9 cellular contexts compared by ENCODE assay signal in genomic region chr5:16615737-16616535, GRCh38. TPM values are rescaled to one million over a fixed set of nuclear protein-coding genes. Genes with fewer than 3 reads are reported as not detected.
DNase-seq lines count a peak whose midpoint lies in the region; ATAC-seq and TF ChIP-seq lines count a peak whose summit lies in the region.
"Had no signal": no experiment of that assay in that cellular context is flagged by ENCODE, and none has a peak within 500 bp of the region (broad histone marks: within the 10 kb centered on the region; RNA-seq: fewer than 3 reads in every experiment).

No MANE protein-coding gene starts in this region.

- no peaks in the 10 kb centered on the region for H3K36me3 ChIP-seq in mucosa of descending colon (ENCODE audit: low read depth)

- H3K27ac ChIP-seq in cingulate gyrus (ENCODE audit: low read depth, low read length) = peak overlapping the region; percentile 86
- H3K27ac ChIP-seq: epithelial cell of prostate had no signal

- no peaks in the 10 kb centered on the region for H3K9me3 ChIP-seq in mucosa of descending colon

- peak; percentile 6 for DNase-seq in activated gamma-delta T cell treated with Interleukin-2 at 50 U/mL for 16 hours
- no peak for DNase-seq in activated gamma-delta T cell (lab: John Stamatoyannopoulos, UW)
- DNase-seq in NCI-H748 (lab: John Stamatoyannopoulos, UW; ENCODE audit: unreplicated experiment) = peak; percentile 88
- DNase-seq in mucosa of descending colon = peak in 1 of 3 donors; percentile 21
- no peak for DNase-seq in NOMO-1 treated with dmso at 0.1 percent for 144 hours (lab: John Stamatoyannopoulos, UW; ENCODE audit: unreplicated experiment)
- DNase-seq in SIG-M5 (lab: John Stamatoyannopoulos, UW) = no peak

- peak overlapping the region; percentile 41 for H3K4me3 ChIP-seq in mucosa of descending colon

- intact Hi-C loops in mucosa of descending colon (cut with DNase I, micrococcal nuclease) = no loop called here

- ATAC-seq in mucosa of descending colon = peak; percentile 32
- no peak for ATAC-seq in GM21360 (IDR thresholded peaks at IDR 0.05; ENCODE audit: unreplicated experiment)

- H3K4me1 ChIP-seq in mucosa of descending colon (ENCODE audit: low read depth) = peaks cover 11% of the 10 kb centered on the region

- TF ChIP-seq CTCF in mucosa of descending colon (IDR thresholded peaks at IDR 0.05) = no peak

RNA-seq across cellular contexts. Expression of gene RETREG1, which starts 0.9 kb away (rescaled TPM):
- total RNA-seq in mucosa of descending colon = 100 to 1,000 TPM in 1 of 3 donors, 10 to 100 TPM in 2; 54.1 to 102 (median 55.8) TPM

Comparison
In these comparisons a context has a peak if more than half of its experiments do, and no peak if none do; other contexts are left out.
1. DNase-seq: peak in activated gamma-delta T cell treated with Interleukin-2 at 50 U/mL for 16 hours (single experiment) and NCI-H748 (single experiment); none in activated gamma-delta T cell (single experiment), NOMO-1 treated with dmso at 0.1 percent for 144 hours (single experiment) and SIG-M5 (single experiment).